Comparison of ENCODE assay signal across 19 cellular contexts in the genomic region with DNA sequence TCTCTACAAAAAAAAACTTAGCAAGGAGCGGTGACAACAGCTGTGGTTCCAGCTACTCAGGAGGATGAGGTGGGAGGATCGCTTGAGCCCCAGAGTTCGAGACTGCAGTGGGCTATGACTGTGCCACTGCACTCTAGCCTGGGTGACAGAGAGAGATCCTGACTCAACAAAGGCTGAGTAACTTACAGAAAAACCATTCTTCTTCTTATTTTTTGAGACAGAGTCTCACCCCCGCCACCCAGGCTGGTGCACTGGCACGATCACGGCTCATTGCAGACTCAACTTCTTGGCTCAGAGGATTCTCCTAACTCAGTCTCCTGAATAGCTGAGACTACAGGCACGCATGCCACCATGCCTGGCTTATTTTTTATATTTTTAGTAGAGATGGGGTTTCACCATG.
"Had no signal": no experiment of that assay in that cellular context is flagged by ENCODE, and none has a peak within 500 bp of the region (broad histone marks: within the 10 kb centered on the region; RNA-seq: fewer than 3 reads in every experiment).

No MANE protein-coding gene starts in this region.

- H3K9me3 ChIP-seq: left lung, right atrium auricular region, suprapubic skin, transverse colon, upper lobe of right lung, vagina had no signal

- H3K27ac Mint-ChIP-seq: naive thymus-derived CD8-positive, alpha-beta T cell; nephron progenitor cell; progenitor cell of endocrine pancreas had no signal

- H3K27me3 Mint-ChIP-seq: naive thymus-derived CD8-positive, alpha-beta T cell; progenitor cell of endocrine pancreas; stimulated activated naive CD8-positive, alpha-beta T cell treated with anti-CD3 and anti-CD28 coated beads, Interleukin-15, amount 100 ng/mL, for 72 hours had no signal

- H3K4me3 ChIP-seq: dorsolateral prefrontal cortex, left lung, right atrium auricular region, smooth muscle cell, suprapubic skin, transverse colon, upper lobe of right lung, vagina had no signal

- H3K4me3 Mint-ChIP-seq: naive thymus-derived CD8-positive, alpha-beta T cell; nephron progenitor cell; stimulated activated naive CD8-positive, alpha-beta T cell treated with anti-CD3 and anti-CD28 coated beads, Interleukin-15, amount 100 ng/mL, for 72 hours had no signal

- H3K9ac ChIP-seq: parathyroid adenoma had no signal

- H3K27ac ChIP-seq: dorsolateral prefrontal cortex, left lung, parathyroid adenoma, right atrium auricular region, suprapubic skin, transverse colon, upper lobe of right lung, vagina had no signal

- H3K9me3 Mint-ChIP-seq: naive thymus-derived CD8-positive, alpha-beta T cell; nephron progenitor cell; stimulated activated naive CD8-positive, alpha-beta T cell treated with anti-CD3 and anti-CD28 coated beads, Interleukin-15, amount 100 ng/mL, for 72 hours had no signal

- H3K4me1 ChIP-seq: left lung, parathyroid adenoma, upper lobe of right lung had no signal

- H3K4me2 ChIP-seq: smooth muscle cell had no signal

- H3K27me3 ChIP-seq: dorsolateral prefrontal cortex, left lung, right atrium auricular region, suprapubic skin, transverse colon, upper lobe of right lung, vagina had no signal

- ATAC-seq: left lung; sciatic nerve; stimulated activated naive CD8-positive, alpha-beta T cell treated with anti-CD3 and anti-CD28 coated beads, Interleukin-15, amount 100 ng/mL, for 72 hours; upper lobe of right lung had no signal

- H2AFZ ChIP-seq: parathyroid adenoma had no signal

- H3K4me1 Mint-ChIP-seq: nephron progenitor cell had no signal

- DNase-seq: cerebellar nuclear complex; dorsolateral prefrontal cortex; effector CD4-positive, alpha-beta T cell; left lung; naive thymus-derived CD8-positive, alpha-beta T cell; nephron progenitor cell; occipital lobe; stimulated activated CD4-positive, alpha-beta T cell treated with anti-CD3 and anti-CD28 coated beads, Interleukin-12 subunit alpha, Interleukin-12 subunit beta, amount 100 ng/mL, for 4 hours; stimulated activated CD4-positive, alpha-beta T cell treated with anti-CD3 and anti-CD28 coated beads, Interleukin-4, amount 100 ng/mL, for 4 hours; stimulated activated naive CD8-positive, alpha-beta T cell treated with anti-CD3 and anti-CD28 coated beads, Interleukin-15, amount 100 ng/mL, for 72 hours; transverse colon; upper lobe of right lung had no signal
